ENCODE assay signal across 26 cellular contexts in the genomic region with DNA sequence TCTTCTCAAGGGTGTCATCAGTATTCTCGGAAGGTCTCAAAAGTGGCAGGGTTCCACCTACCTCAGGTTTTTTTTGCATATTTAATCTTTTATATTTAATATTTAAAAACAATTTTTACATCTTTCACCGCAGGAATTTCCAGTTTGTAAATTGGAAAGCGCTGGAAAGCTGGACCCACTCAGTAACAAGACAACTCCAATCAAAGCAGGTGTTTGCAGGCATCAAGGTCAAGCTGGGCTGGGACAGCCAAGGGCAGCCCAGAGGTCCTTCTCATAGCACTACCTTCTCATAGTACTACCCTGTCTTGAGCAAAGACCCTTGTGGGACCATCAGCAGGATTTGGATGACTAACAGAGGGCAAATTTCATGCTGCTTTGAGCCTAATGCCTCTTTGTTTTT.
DNase-seq lines count a peak whose midpoint lies in the region; ATAC-seq and TF ChIP-seq lines count a peak whose summit lies in the region.
"Had no signal": no experiment of that assay in that cellular context is flagged by ENCODE, and none has a peak within 500 bp of the region (broad histone marks: within the 10 kb centered on the region; RNA-seq: fewer than 3 reads in every experiment).

No MANE protein-coding gene starts in this region.

- no peak overlapping the region for H3K4me3 Mint-ChIP-seq in activated T-helper 2 cell treated with anti-CD3 and anti-CD28 coated beads, Interferon-gamma antibody, Interleukin-2, Interleukin-4, amounts not matched to agents 10 μg/mL and 5 μg/mL and 100 μg/mL, durations not matched to agents 14 hours and 24 hours and 36 hours (ENCODE audit: low read depth)
- peak overlapping the region; percentile 18 for H3K4me3 Mint-ChIP-seq in stimulated activated effector memory CD8-positive, alpha-beta T cell treated with anti-CD3 and anti-CD28 coated beads, Interleukin-12 subunit alpha, Interleukin-12 subunit beta, amount 100 ng/mL, for 72 hours
- H3K4me3 Mint-ChIP-seq: CD14-positive monocyte, GM23338 had no signal

- no peaks in the 10 kb centered on the region for H3K79me2 ChIP-seq in SU-DHL-6 (ENCODE audit: insufficient read depth, low read length)

- H3K9me3 ChIP-seq in SU-DHL-6 (ENCODE audit: insufficient read depth, low read length) = no peaks in the 10 kb centered on the region
- H3K9me3 ChIP-seq: colonic mucosa, thyroid gland had no signal

- H3K27ac Mint-ChIP-seq in activated naive CD4-positive, alpha-beta T cell treated with anti-CD3 and anti-CD28 coated beads, Interleukin-2, amount 50 U/mL, for 72 hours = peak overlapping the region; percentile 39 to 78
- peak overlapping the region; percentile 74 for H3K27ac Mint-ChIP-seq in activated T-helper 2 cell treated with anti-CD3 and anti-CD28 coated beads, Interferon-gamma antibody, Interleukin-2, Interleukin-4, amounts not matched to agents 10 μg/mL and 5 μg/mL and 100 μg/mL, durations not matched to agents 14 hours and 24 hours and 36 hours
- peak overlapping the region; percentile 87 for H3K27ac Mint-ChIP-seq in stimulated activated effector memory CD8-positive, alpha-beta T cell treated with anti-CD3 and anti-CD28 coated beads, Interleukin-12 subunit alpha, Interleukin-12 subunit beta, amount 100 ng/mL, for 72 hours
- H3K27ac Mint-ChIP-seq: GM23338 had no signal

- TF ChIP-seq CTCF in SU-DHL-6 (IDR thresholded peaks at IDR 0.05; ENCODE audit: insufficient read depth, low read length, poor library complexity, severe bottlenecking) = no peak

- H3K36me3 Mint-ChIP-seq in activated naive CD4-positive, alpha-beta T cell treated with anti-CD3 and anti-CD28 coated beads, Interleukin-2, amount 50 U/mL, for 72 hours = peaks cover 37 to 61% of the 10 kb centered on the region in 2 donors
- H3K36me3 Mint-ChIP-seq in activated T-helper 2 cell treated with anti-CD3 and anti-CD28 coated beads, Interferon-gamma antibody, Interleukin-2, Interleukin-4, amounts not matched to agents 10 μg/mL and 5 μg/mL and 100 μg/mL, durations not matched to agents 14 hours and 24 hours and 36 hours (ENCODE audit: low read depth) = peaks cover 11% of the 10 kb centered on the region
- peaks cover 8% of the 10 kb centered on the region for H3K36me3 Mint-ChIP-seq in stimulated activated effector memory CD8-positive, alpha-beta T cell treated with anti-CD3 and anti-CD28 coated beads, Interleukin-12 subunit alpha, Interleukin-12 subunit beta, amount 100 ng/mL, for 72 hours

- DNase-seq in activated naive CD4-positive, alpha-beta T cell treated with anti-CD3 and anti-CD28 coated beads, Interleukin-2, amount 50 U/mL, for 72 hours (ENCODE audit: low spot score in 2 of 2) = no peak
- no peak for DNase-seq in activated naive CD4-positive, alpha-beta T cell treated with Interleukin-2 at 50 U/mL for 16 hours
- DNase-seq in activated T-helper 2 cell treated with anti-CD3 and anti-CD28 coated beads, Interferon-gamma antibody, Interleukin-2, Interleukin-4, amounts not matched to agents 10 μg/mL and 5 μg/mL and 100 μg/mL, durations not matched to agents 14 hours and 24 hours and 36 hours (ENCODE audit: low spot score) = no peak
- peak in 1 of 2 donors; percentile 63 for DNase-seq in stimulated activated effector memory CD8-positive, alpha-beta T cell treated with anti-CD3 and anti-CD28 coated beads, Interleukin-12 subunit alpha, Interleukin-12 subunit beta, amount 100 ng/mL, for 72 hours (ENCODE audit: low spot score in 2 of 2)
- no peak for DNase-seq in DMS 273 (lab: John Stamatoyannopoulos, UW; ENCODE audit: unreplicated experiment)
- no peak for DNase-seq in stimulated activated CD4-positive, alpha-beta T cell treated with anti-CD3 and anti-CD28 coated beads, Interleukin-2, amount 100 ng/mL, for 48 hours
- DNase-seq: activated gamma-delta T cell treated with Interleukin-2 at 50 U/mL for 16 hours; colonic mucosa; DMS 273 treated with DMSO at 0.1 percent for 48 hours; effector CD8-positive, alpha-beta T cell; glutamatergic neuron; Karpas-422; kidney; midbrain; MV-4-11; NCI-H1694 treated with DMSO at 0.1 percent for 48 hours; NCI-H524; Right ventricle myocardium superior; stomach; thyroid gland had no signal

- peaks cover 28% of the 10 kb centered on the region for H3K4me1 Mint-ChIP-seq in activated T-helper 2 cell treated with anti-CD3 and anti-CD28 coated beads, Interferon-gamma antibody, Interleukin-2, Interleukin-4, amounts not matched to agents 10 μg/mL and 5 μg/mL and 100 μg/mL, durations not matched to agents 14 hours and 24 hours and 36 hours (ENCODE audit: low read depth)
- H3K4me1 Mint-ChIP-seq in stimulated activated effector memory CD8-positive, alpha-beta T cell treated with anti-CD3 and anti-CD28 coated beads, Interleukin-12 subunit alpha, Interleukin-12 subunit beta, amount 100 ng/mL, for 72 hours = peaks cover 33% of the 10 kb centered on the region
- H3K4me1 Mint-ChIP-seq: GM23338 had no signal

- peaks cover 36 to 49% of the 10 kb centered on the region in 2 donors for H3K9me3 Mint-ChIP-seq in activated naive CD4-positive, alpha-beta T cell treated with anti-CD3 and anti-CD28 coated beads, Interleukin-2, amount 50 U/mL, for 72 hours
- peaks cover 41% of the 10 kb centered on the region for H3K9me3 Mint-ChIP-seq in activated T-helper 2 cell treated with anti-CD3 and anti-CD28 coated beads, Interferon-gamma antibody, Interleukin-2, Interleukin-4, amounts not matched to agents 10 μg/mL and 5 μg/mL and 100 μg/mL, durations not matched to agents 14 hours and 24 hours and 36 hours
- peaks cover 17% of the 10 kb centered on the region for H3K9me3 Mint-ChIP-seq in stimulated activated effector memory CD8-positive, alpha-beta T cell treated with anti-CD3 and anti-CD28 coated beads, Interleukin-12 subunit alpha, Interleukin-12 subunit beta, amount 100 ng/mL, for 72 hours

- no peak overlapping the region for H3K9ac ChIP-seq in SU-DHL-6 (ENCODE audit: low read length)

- no peaks in the 10 kb centered on the region for H3K9me2 ChIP-seq in SU-DHL-6 (replicated peaks; ENCODE audit: insufficient read depth, low read length)

- no peak overlapping the region for H3K4me3 ChIP-seq in SU-DHL-6 (ENCODE audit: insufficient read depth, low read length, poor library complexity, severe bottlenecking)
- H3K4me3 ChIP-seq: colonic mucosa, GM23338, stomach, thyroid gland had no signal

- ATAC-seq in activated naive CD4-positive, alpha-beta T cell treated with anti-CD3 and anti-CD28 coated beads, Interleukin-2, amount 50 U/mL, for 72 hours = no peak
- no peak for ATAC-seq in stimulated activated effector memory CD8-positive, alpha-beta T cell treated with anti-CD3 and anti-CD28 coated beads, Interleukin-12 subunit alpha, Interleukin-12 subunit beta, amount 100 ng/mL, for 72 hours
- no peak for ATAC-seq in GM21360 (IDR thresholded peaks at IDR 0.05; ENCODE audit: unreplicated experiment)
- ATAC-seq: GM23338, HepG2 had no signal

- no peak overlapping the region for H2AFZ ChIP-seq in SU-DHL-6 (ENCODE audit: low read depth, low read length, severe bottlenecking)
- H2AFZ ChIP-seq: GM23338 had no signal

- peak overlapping the region; percentile 38 for H3K4me2 ChIP-seq in SU-DHL-6 (ENCODE audit: low read depth, low read length, poor library complexity, severe bottlenecking)
- H3K4me2 ChIP-seq: GM23338 had no signal

- intact Hi-C loops in activated T-helper 2 cell treated with anti-CD3 and anti-CD28 coated beads, Interferon-gamma antibody, Interleukin-2, Interleukin-4, amounts not matched to agents 10 μg/mL and 5 μg/mL and 100 μg/mL, durations not matched to agents 14 hours and 24 hours and 36 hours (cut with micrococcal nuclease) = loop anchor here (1.0 to 10.0 kb wide), 8 partner anchors 33 to 1008 kb away; a partner anchor contains a TSS

- H3K27ac ChIP-seq in SU-DHL-6 (ENCODE audit: low read depth, low read length) = peak overlapping the region; percentile 40; the same call in 1 of the 2 replicates
- H3K27ac ChIP-seq: colonic mucosa, stomach, thyroid gland had no signal

- H4K20me1 ChIP-seq in SU-DHL-6 (ENCODE audit: low read depth, low read length) = no peaks in the 10 kb centered on the region

- no peaks in the 10 kb centered on the region for H3F3A ChIP-seq in SU-DHL-6 (ENCODE audit: insufficient read depth)

- no peaks in the 10 kb centered on the region for H3K27me3 ChIP-seq in SU-DHL-6 (ENCODE audit: low read length)
- H3K27me3 ChIP-seq: colonic mucosa, stomach, thyroid gland had no signal

- no peaks in the 10 kb centered on the region for H3K27me3 Mint-ChIP-seq in activated T-helper 2 cell treated with anti-CD3 and anti-CD28 coated beads, Interferon-gamma antibody, Interleukin-2, Interleukin-4, amounts not matched to agents 10 μg/mL and 5 μg/mL and 100 μg/mL, durations not matched to agents 14 hours and 24 hours and 36 hours (ENCODE audit: low read depth)
- H3K27me3 Mint-ChIP-seq: naive thymus-derived CD4-positive, alpha-beta T cell had no signal

- H3K36me3 ChIP-seq in SU-DHL-6 (ENCODE audit: low read length) = no peaks in the 10 kb centered on the region
- H3K36me3 ChIP-seq: colonic mucosa, stomach, thyroid gland had no signal
